12 cellular contexts compared by ENCODE assay signal in genomic region chr10:23540401-23540800, GRCh38.
DNase-seq lines count a peak whose midpoint lies in the region; ATAC-seq and TF ChIP-seq lines count a peak whose summit lies in the region.
"Had no signal": no experiment of that assay in that cellular context is flagged by ENCODE, and none has a peak within 500 bp of the region (broad histone marks: within the 10 kb centered on the region; RNA-seq: fewer than 3 reads in every experiment).

No MANE protein-coding gene starts in this region.

- no peaks in the 10 kb centered on the region for H3K27me3 ChIP-seq in smooth muscle cell (ENCODE audit: low read depth)
- H3K27me3 ChIP-seq: upper lobe of right lung had no signal

- H3K36me3 ChIP-seq in smooth muscle cell (ENCODE audit: low read depth), result no peaks in the 10 kb centered on the region
- H3K36me3 ChIP-seq: upper lobe of right lung had no signal

- H3K36me3 Mint-ChIP-seq in activated naive CD8-positive, alpha-beta T cell, result peaks cover 11% of the 10 kb centered on the region

- H3K9me3 Mint-ChIP-seq in activated naive CD8-positive, alpha-beta T cell (ENCODE audit: low read depth), result peaks cover 11% of the 10 kb centered on the region

- no peak for ATAC-seq in GM21526 (IDR thresholded peaks at IDR 0.05; ENCODE audit: low FRiP score, unreplicated experiment)
- ATAC-seq: upper lobe of right lung had no signal

- H3K9ac ChIP-seq in smooth muscle cell (ENCODE audit: low read depth), result no peak overlapping the region

- peak overlapping the region; percentile 39 for H2AFZ ChIP-seq in smooth muscle cell (ENCODE audit: low read depth)

- no peaks in the 10 kb centered on the region for H3F3A ChIP-seq in smooth muscle cell (ENCODE audit: low read depth)

- DNase-seq in activated gamma-delta T cell treated with Interleukin-2 at 50 U/mL for 16 hours (peak; percentile 5), activated gamma-delta T cell (lab: John Stamatoyannopoulos, UW) (no peak), NAMALWA (ENCODE audit: low spot score) (peak; percentile 13), smooth muscle cell (lab: John Stamatoyannopoulos, UW; ENCODE audit: unreplicated experiment) (no peak), SW 1271 (lab: John Stamatoyannopoulos, UW) (no peak)
- no peak for DNase-seq in effector CD4-positive, alpha-beta T cell
- DNase-seq: activated CD4-positive, alpha-beta T cell treated with anti-CD3 and anti-CD28 coated beads for 48 hours; IMR-90; NCI-H187 treated with DMSO at 0.1 percent for 48 hours; upper lobe of right lung had no signal

- no peak overlapping the region for H3K4me2 ChIP-seq in smooth muscle cell

- H3K4me3 Mint-ChIP-seq in activated naive CD8-positive, alpha-beta T cell, result peak overlapping the region; percentile 39

- H3K27ac ChIP-seq in smooth muscle cell (ENCODE audit: low read depth), result no peak overlapping the region
- H3K27ac ChIP-seq: upper lobe of right lung had no signal

- no peak for TF ChIP-seq CTCF in smooth muscle cell (IDR thresholded peaks at IDR 0.05; ENCODE audit: borderline replicate concordance, insufficient read depth, poor library complexity, severe bottlenecking)

- no peaks in the 10 kb centered on the region for H3K4me1 ChIP-seq in smooth muscle cell (ENCODE audit: low read depth)

- H3K27me3 Mint-ChIP-seq in activated naive CD8-positive, alpha-beta T cell, result no peaks in the 10 kb centered on the region

- H3K4me1 Mint-ChIP-seq in activated naive CD8-positive, alpha-beta T cell (ENCODE audit: low read depth), result peaks cover 65% of the 10 kb centered on the region

- H3K79me2 ChIP-seq in smooth muscle cell (ENCODE audit: low read depth), result no peaks in the 10 kb centered on the region

- no peak overlapping the region for H3K4me3 ChIP-seq in smooth muscle cell
- H3K4me3 ChIP-seq: upper lobe of right lung had no signal

- no peaks in the 10 kb centered on the region for H3K9me3 ChIP-seq in smooth muscle cell (replicated peaks; ENCODE audit: low read depth)
- H3K9me3 ChIP-seq: upper lobe of right lung had no signal

- H4K20me1 ChIP-seq in smooth muscle cell (ENCODE audit: low read depth), result no peaks in the 10 kb centered on the region

- WGBS in smooth muscle cell (ENCODE audit: low lambda C conversion rate), result 14% methylated on average over 2 of the region's 2 CpGs

- H3K27ac Mint-ChIP-seq in activated naive CD8-positive, alpha-beta T cell, result peak overlapping the region; percentile 80

Comparison
In these comparisons a context has a peak if more than half of its experiments do, and no peak if none do; other contexts are left out.
1. DNase-seq: peak in activated gamma-delta T cell treated with Interleukin-2 at 50 U/mL for 16 hours (single experiment) and NAMALWA (single experiment); none in activated gamma-delta T cell (single experiment), smooth muscle cell (single experiment), effector CD4-positive, alpha-beta T cell (single experiment) and SW 1271 (0 of 2).